ENCODE assay signal across 10 cellular contexts in the genomic region with DNA sequence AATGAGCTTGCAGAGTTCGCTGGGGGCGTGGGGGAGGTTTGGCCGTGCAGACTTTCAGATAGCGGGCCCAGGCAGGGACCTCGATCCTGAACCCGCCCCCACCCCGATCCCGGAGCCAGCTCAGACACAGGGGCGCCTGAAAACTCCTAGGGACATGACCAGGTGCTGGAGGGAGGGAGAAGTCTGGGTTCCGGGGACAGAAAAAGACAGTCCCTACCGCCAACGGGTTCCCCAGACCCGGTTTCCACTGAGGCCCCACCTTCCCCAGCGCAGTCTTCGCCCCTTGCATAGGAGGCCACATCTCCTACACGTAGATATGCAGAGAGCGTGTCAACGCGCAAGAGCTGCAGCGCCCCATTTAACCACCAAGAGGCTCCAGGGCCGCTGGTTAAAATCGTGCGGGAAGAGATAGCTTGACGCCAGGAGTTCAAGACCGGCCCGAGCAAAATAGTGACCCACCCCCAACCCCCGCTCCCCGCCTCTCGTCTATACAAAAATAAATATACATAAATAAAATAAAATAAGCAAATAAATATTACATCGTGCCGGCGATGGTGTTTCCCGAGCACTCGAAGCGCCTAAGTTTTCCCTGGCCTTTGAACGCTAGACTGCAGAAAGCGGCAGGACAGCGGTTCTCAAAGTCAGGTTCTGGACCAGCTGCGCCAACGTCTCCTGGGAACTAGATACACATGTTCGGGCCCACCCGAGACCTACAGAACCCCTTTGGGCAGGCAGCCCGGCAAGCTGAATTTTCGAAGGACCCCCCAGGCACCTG. TPM values are rescaled to one million over a fixed set of nuclear protein-coding genes. Genes with fewer than 3 reads are reported as not detected.
A peak's percentile ranks its signal among the peaks of the same experiment; 100 is the strongest.
DNase-seq lines count a peak whose midpoint lies in the region; ATAC-seq and TF ChIP-seq lines count a peak whose summit lies in the region.
"Had no signal": no experiment of that assay in that cellular context is flagged by ENCODE, and none has a peak within 500 bp of the region (broad histone marks: within the 10 kb centered on the region; RNA-seq: fewer than 3 reads in every experiment).

No MANE protein-coding gene starts in this region.

- peaks cover 16% of the 10 kb centered on the region for H3K4me1 ChIP-seq in CD8-positive, alpha-beta T cell (ENCODE audit: insufficient read depth, low read length)
- H3K4me1 ChIP-seq in OCI-LY3 (ENCODE audit: low read length) (peaks cover 2% of the 10 kb centered on the region; the same call in 1 of the 2 replicates), foreskin keratinocyte (peaks cover 11% of the 10 kb centered on the region), osteoblast (ENCODE audit: insufficient read depth, low read length) (peaks cover 15% of the 10 kb centered on the region)

- DNase-seq in CD8-positive, alpha-beta T cell = no peak
- peak in 1 of 2 donors; percentile 41 for DNase-seq in foreskin keratinocyte
- no peak for DNase-seq in osteoblast (ENCODE audit: insufficient read length, low spot score, missing footprints)
- no peak for DNase-seq in HPDE6-E6E7 (ENCODE audit: extremely low spot score)
- no peak for DNase-seq in NCI-H1694 (lab: John Stamatoyannopoulos, UW)
- no peak for DNase-seq in GM19240 (ENCODE audit: insufficient read length, low spot score)
- DNase-seq in NCI-H1930 (lab: John Stamatoyannopoulos, UW) = no peak
- DNase-seq: naive B cell had no signal

- H3K27ac Mint-ChIP-seq in CD8-positive, alpha-beta T cell = no peak overlapping the region
- H3K27ac Mint-ChIP-seq: activated naive CD4-positive, alpha-beta T cell treated with anti-CD3 and anti-CD28 coated beads, Interleukin-2, amount 50 U/mL, for 24 hours; naive B cell had no signal

- H4K20me1 ChIP-seq in OCI-LY3 (ENCODE audit: insufficient read depth, low read length) (no peaks in the 10 kb centered on the region), osteoblast (ENCODE audit: insufficient read depth, low read length) (peaks cover under 1% of the 10 kb centered on the region)

- H3K9ac ChIP-seq in OCI-LY3 (ENCODE audit: low read length) = peak overlapping the region; percentile 24; the same call in 1 of the 2 replicates

- peak overlapping the region; percentile 50 for H3K4me2 ChIP-seq in OCI-LY3 (ENCODE audit: low read length)
- H3K4me2 ChIP-seq in osteoblast (ENCODE audit: insufficient read depth, low read length) = peak overlapping the region; percentile 78

- H3K79me2 ChIP-seq in OCI-LY3 (ENCODE audit: low read length) = no peaks in the 10 kb centered on the region
- H3K79me2 ChIP-seq in osteoblast (ENCODE audit: insufficient read depth, low read length) = no peaks in the 10 kb centered on the region

- POLR2A ChIA-PET in CD8-positive, alpha-beta T cell (lab: Charles Lee) = no interaction called here

- CTCF ChIA-PET in CD8-positive, alpha-beta T cell (lab: Charles Lee) = interaction anchor here (0.9 to 1.8 kb wide), 5 partner anchors 9 to 138 kb away, joined by 3 to 14 read pairs (median 4); a partner anchor contains a TSS

- H3K4me3 Mint-ChIP-seq in CD8-positive, alpha-beta T cell = peak overlapping the region; percentile 70

- no peak for TF ChIP-seq CTCF in CD8-positive, alpha-beta T cell (IDR thresholded peaks at IDR 0.05)
- TF ChIP-seq CTCF in OCI-LY3 (IDR thresholded peaks at IDR 0.05; ENCODE audit: low read depth, low read length) = no peak
- TF ChIP-seq CTCF in foreskin keratinocyte (conservative IDR thresholded peaks at IDR 0.05) = peak; percentile 44
- TF ChIP-seq CTCF in osteoblast (IDR thresholded peaks at IDR 0.05; ENCODE audit: extremely low read depth, low read depth, low read length) = no peak

- no peaks in the 10 kb centered on the region for H3K9me3 ChIP-seq in CD8-positive, alpha-beta T cell (ENCODE audit: low read length)
- H3K9me3 ChIP-seq in OCI-LY3 (ENCODE audit: insufficient read depth, low read length) (no peaks in the 10 kb centered on the region), osteoblast (ENCODE audit: low read depth, low read length) (no peaks in the 10 kb centered on the region)

- H2AFZ ChIP-seq in OCI-LY3 (ENCODE audit: low read depth, low read length) (peak overlapping the region; percentile 78; the same call in 1 of the 2 replicates), osteoblast (ENCODE audit: low read length) (peak overlapping the region; percentile 88)

- H3K36me3 ChIP-seq in CD8-positive, alpha-beta T cell (ENCODE audit: insufficient read depth, low read length) = no peaks in the 10 kb centered on the region
- H3K36me3 ChIP-seq in OCI-LY3 (replicated peaks; ENCODE audit: low read depth, low read length) = no peaks in the 10 kb centered on the region
- no peaks in the 10 kb centered on the region for H3K36me3 ChIP-seq in osteoblast (ENCODE audit: insufficient read depth, low read length)

- H3K4me1 Mint-ChIP-seq in CD8-positive, alpha-beta T cell (ENCODE audit: low read depth) = peaks cover 21% of the 10 kb centered on the region

- no peaks in the 10 kb centered on the region for H3K9me3 Mint-ChIP-seq in CD8-positive, alpha-beta T cell
- H3K9me3 Mint-ChIP-seq: activated naive CD4-positive, alpha-beta T cell treated with anti-CD3 and anti-CD28 coated beads, Interleukin-2, amount 50 U/mL, for 24 hours; naive B cell had no signal

- intact Hi-C loops in CD8-positive, alpha-beta T cell (cut with DNase I, micrococcal nuclease) = no loop called here

- H3K27me3 Mint-ChIP-seq in CD8-positive, alpha-beta T cell (ENCODE audit: low read depth) = peaks cover 59% of the 10 kb centered on the region

- no peaks in the 10 kb centered on the region for H3K36me3 Mint-ChIP-seq in CD8-positive, alpha-beta T cell
- H3K36me3 Mint-ChIP-seq: naive B cell had no signal

- ATAC-seq in CD8-positive, alpha-beta T cell = peak; percentile 38
- ATAC-seq in foreskin keratinocyte = no peak

- peaks cover 40% of the 10 kb centered on the region for H3K27me3 ChIP-seq in CD8-positive, alpha-beta T cell (ENCODE audit: insufficient read depth, low read length)
- H3K27me3 ChIP-seq in OCI-LY3 (ENCODE audit: low read depth, low read length) (peaks cover 4% of the 10 kb centered on the region), foreskin keratinocyte (no peaks in the 10 kb centered on the region), osteoblast (ENCODE audit: insufficient read depth, low read length) (peaks cover 19% of the 10 kb centered on the region)

- no peak overlapping the region for H3K27ac ChIP-seq in CD8-positive, alpha-beta T cell (ENCODE audit: low read depth, low read length)
- no peak overlapping the region for H3K27ac ChIP-seq in OCI-LY3 (ENCODE audit: low read length)
- H3K27ac ChIP-seq in foreskin keratinocyte = no peak overlapping the region
- no peak overlapping the region for H3K27ac ChIP-seq in osteoblast (ENCODE audit: low read depth, low read length)

- peak overlapping the region; percentile 37 for H3K4me3 ChIP-seq in CD8-positive, alpha-beta T cell (ENCODE audit: low read depth, low read length)
- H3K4me3 ChIP-seq in OCI-LY3 (ENCODE audit: low read length) (peak overlapping the region; percentile 59; the same call in 1 of the 2 replicates), osteoblast (ENCODE audit: insufficient read depth, low read length) (peak overlapping the region; percentile 66)

RNA-seq across cellular contexts. Expression of a gene that starts 8.3 kb away (rescaled TPM):
- not detected for total RNA-seq in CD8-positive, alpha-beta T cell
- total RNA-seq in foreskin keratinocyte (41.6 and 42.7 TPM in 2 replicates), osteoblast (17.4 and 22.1 TPM in 2 replicates)
- polyA plus RNA-seq in foreskin keratinocyte = 27.3 and 30.4 TPM in 2 replicates

RNA-seq across cellular contexts. Expression of a gene that starts 23.7 kb away (rescaled TPM):
- under 1 TPM in 1 of 2 experiments, not detected in 1; 0.08 TPM for total RNA-seq in CD8-positive, alpha-beta T cell
- total RNA-seq in foreskin keratinocyte (not detected in 2 replicates), osteoblast (under 0.01 and 0.36 TPM in 2 replicates)
- not detected in 2 replicates for polyA plus RNA-seq in foreskin keratinocyte

RNA-seq across cellular contexts. Expression of a gene that starts 58.2 kb away (rescaled TPM):
- total RNA-seq in CD8-positive, alpha-beta T cell = 10 to 100 TPM; 24.6 to 25.7 TPM
- 62.5 and 75.3 TPM in 2 replicates for total RNA-seq in foreskin keratinocyte
- 73.8 and 80.6 TPM in 2 replicates for polyA plus RNA-seq in foreskin keratinocyte
- total RNA-seq in osteoblast = 34.8 and 36.6 TPM in 2 replicates

Comparison
In these comparisons a context has a peak if more than half of its experiments do, and no peak if none do; other contexts are left out.
1. RNA of a gene that starts 8.3 kb away (total RNA-seq): 41.6 to 42.7 TPM in foreskin keratinocyte and 17.4 to 22.1 TPM in osteoblast; not detected in CD8-positive, alpha-beta T cell; every median in the first group is over 10 times any median in the second.
2. Peak in every context shown above with its lines, with median percentiles within 50 percentile points of each other: H3K4me3 ChIP-seq.